In the genomic region with DNA sequence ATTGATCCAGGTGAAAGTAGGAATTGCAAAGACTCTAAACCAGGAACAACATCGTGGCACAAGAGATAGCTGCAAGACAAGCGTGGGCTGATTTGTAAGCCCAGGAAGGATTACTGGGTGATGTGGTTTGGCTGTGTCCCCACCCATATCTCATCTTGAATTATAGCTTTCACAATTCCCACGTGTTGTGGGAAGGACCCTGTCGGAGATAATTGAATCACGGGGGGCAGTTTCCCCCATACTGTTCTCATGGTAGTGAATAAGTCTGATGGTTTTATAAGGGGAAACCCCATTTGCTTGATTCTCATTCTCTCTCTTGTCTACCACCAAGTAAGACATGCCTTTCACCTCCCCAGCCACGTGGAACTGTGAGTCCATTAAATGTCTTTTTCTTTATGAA, we compare ENCODE assay signal across 33 cellular contexts. TPM values are rescaled to one million over a fixed set of nuclear protein-coding genes. Genes with fewer than 3 reads are reported as not detected.
DNase-seq lines count a peak whose midpoint lies in the region; ATAC-seq, FAIRE-seq and TF ChIP-seq lines count a peak whose summit lies in the region.
"Had no signal": no experiment of that assay in that cellular context is flagged by ENCODE, and none has a peak within 500 bp of the region (broad histone marks: within the 10 kb centered on the region; RNA-seq: fewer than 3 reads in every experiment).

No MANE protein-coding gene starts in this region.

- intact Hi-C loops in K562 (cut with micrococcal nuclease) = no loop called here

- TF ChIP-seq POLR2A in K562 (conservative IDR thresholded peaks at IDR 0.05) = no peak

- H3K79me2 ChIP-seq in K562 (ENCODE audit: control insufficient read depth, insufficient read depth, low read length) = no peaks in the 10 kb centered on the region

- no peaks in the 10 kb centered on the region for H3K27me3 ChIP-seq in K562 (ENCODE audit: control insufficient read depth in 2 of 2, insufficient read depth in 2 of 2, low read length in 2 of 2)
- H3K27me3 ChIP-seq: ascending aorta, cardiac muscle cell, colonic mucosa, thyroid gland had no signal

- DNase-seq in activated CD4-positive, alpha-beta T cell treated with anti-CD3 and anti-CD28 coated beads, Interleukin-2, amount 50 U/mL, for 48 hours = peak; percentile 13 to 33
- DNase-seq in activated CD4-positive, alpha-beta T cell treated with anti-CD3 and anti-CD28 coated beads, Interleukin-2, amount 50 U/mL, for 1 hour = no peak
- DNase-seq in OCI-M1 (lab: John Stamatoyannopoulos, UW) = peak; percentile 43
- peak in 1 of 4 experiments; percentile 26 for DNase-seq in K562 (ENCODE audit: extremely low read depth in 1 of 4, low spot score in 3 of 4)
- peak; percentile 8 for DNase-seq in stimulated activated CD8-positive, alpha-beta memory T cell treated with anti-CD3 and anti-CD28 coated beads, Interleukin-12 subunit alpha, Interleukin-12 subunit beta, amount 100 ng/mL, for 24 hours (ENCODE audit: extremely low read depth)
- DNase-seq in EL = no peak
- no peak for DNase-seq in RPMI8226
- DNase-seq: activated CD4-positive, alpha-beta T cell treated with anti-CD3 and anti-CD28 coated beads for 4 hours; activated CD8-positive, alpha-beta memory T cell treated with anti-CD3 and anti-CD28 coated beads, Interleukin-2, amount 50 U/mL, for 4 hours; CD8-positive, alpha-beta memory T cell; colonic mucosa; DMS 273 treated with DMSO at 0.1 percent for 48 hours; effector CD8-positive, alpha-beta T cell; GM23248; Kasumi-1; MV-4-11; naive B cell; NCI-H446 treated with DMSO at 0.1 percent for 48 hours; NCI-H82; nucleus accumbens; psoas muscle; stomach; thyroid gland had no signal

- TF ChIP-seq RAD21 in K562 (CRISPR knock-in tag; conservative IDR thresholded peaks at IDR 0.05 in 1 of 2, IDR thresholded peaks at IDR 0.05 in 1 of 2) = no peak

- ATAC-seq in K562 (peak; percentile 61), HG02840 (IDR thresholded peaks at IDR 0.05; ENCODE audit: low FRiP score, unreplicated experiment) (no peak)
- ATAC-seq: psoas muscle had no signal

- in situ Hi-C loops in K562 (cut with MboI) = no loop called here

- H3K9me1 ChIP-seq in K562 (ENCODE audit: control insufficient read depth, insufficient read depth, low read length) = no peaks in the 10 kb centered on the region

- CTCF ChIA-PET in K562 (lab: Yijun Ruan, JAX; ENCODE audit: low intra/inter-chr PET ratio) = no interaction called here

- no peak for TF ChIP-seq CTCF in K562 (IDR thresholded peaks at IDR 0.05 in 2 of 3, conservative IDR thresholded peaks at IDR 0.05 in 1 of 3; ENCODE audit: insufficient read depth in 2 of 3, low read depth in 1 of 3, low read length in 3 of 3)

- H3K36me3 ChIP-seq in K562 (ENCODE audit: control insufficient read depth, insufficient read depth, low read length) = peaks cover 5% of the 10 kb centered on the region; the same call in 1 of the 3 replicates
- H3K36me3 ChIP-seq: ascending aorta, cardiac muscle cell, colonic mucosa, stomach, thyroid gland had no signal

- peaks cover 0 to 8% of the 10 kb centered on the region in 2 experiments; a peak in 2 of 5 replicates for H3K4me1 ChIP-seq in K562 (replicated peaks in 1 of 2; ENCODE audit: control insufficient read depth in 2 of 2, insufficient read depth in 2 of 2, low read length in 2 of 2)
- H3K4me1 ChIP-seq: ascending aorta, colonic mucosa, psoas muscle, stomach, thyroid gland had no signal

- WGBS in K562 (ENCODE audit: insufficient coverage, low coverage, missing lambda C conversion rate) = 5% methylated on average over 6 of the region's 6 CpGs

- H3K9me3 ChIP-seq in K562 (replicated peaks; ENCODE audit: control insufficient read depth, insufficient read depth, low read depth, low read length) = no peaks in the 10 kb centered on the region
- H3K9me3 ChIP-seq: ascending aorta, colonic mucosa, psoas muscle, stomach, thyroid gland had no signal

- no TSS peak for BruUV-seq in K562 (replicated peaks; lab: Mats Ljungman, UMichigan)

- H3K4me3 ChIP-seq in K562 = no peak overlapping the region
- H3K4me3 ChIP-seq: ascending aorta, cardiac muscle cell, colonic mucosa, GM23248, psoas muscle, SK-N-MC, stomach, thyroid gland had no signal

- H4K20me1 ChIP-seq in K562 (replicated peaks; ENCODE audit: control insufficient read depth, insufficient read depth, low read length) = no peaks in the 10 kb centered on the region

- no peak for TF ChIP-seq EP300 in K562 (IDR thresholded peaks at IDR 0.05; ENCODE audit: low read length)

- no peak overlapping the region for H3K27ac ChIP-seq in K562 (ENCODE audit: extremely low read depth, low read depth, low read length)
- H3K27ac ChIP-seq: ascending aorta, cardiac muscle cell, colonic mucosa, epithelial cell of prostate, GM23248, psoas muscle, RWPE1, SK-N-MC, stomach, thyroid gland had no signal

- POLR2A ChIA-PET in K562 (lab: Yijun Ruan, JAX) = no interaction called here

- H3K9ac ChIP-seq in K562 (ENCODE audit: insufficient read depth in 1 of 2, low read depth in 2 of 2, low read length in 2 of 2) = no peak overlapping the region
- H3K9ac ChIP-seq: GM23248 had no signal

- 0 out of 2 replicates have a peak overlapping the region, but pooled peaks have one; percentile 14 for H3K4me2 ChIP-seq in K562 (ENCODE audit: insufficient read depth, low read length)

- no peak for FAIRE-seq in K562 (lab: Jason Lieb, UNC)
- FAIRE-seq: GM12892, keratinocyte, TTC549 had no signal

- peak overlapping the region; percentile 23; the same call in 1 of the 2 replicates for H2AFZ ChIP-seq in K562 (ENCODE audit: low read depth, low read length)
- H2AFZ ChIP-seq: GM23248 had no signal

TF ChIP-seq in K562, 482 proteins besides CTCF, POLR2A, EP300 and RAD21 (continues in another document):
- TF ChIP-seq FOXP1 (CRISPR knock-in tag; IDR thresholded peaks at IDR 0.05) (no peak), ARID1B (IDR thresholded peaks at IDR 0.05) (peak; percentile 29; the same call in 1 of the 2 replicates), GATA2 (CRISPR knock-in tag; IDR thresholded peaks at IDR 0.05) (no peak), RUNX1 (IDR thresholded peaks at IDR 0.05; ENCODE audit: low read depth) (no peak)
- TF ChIP-seq, protein P1, sequence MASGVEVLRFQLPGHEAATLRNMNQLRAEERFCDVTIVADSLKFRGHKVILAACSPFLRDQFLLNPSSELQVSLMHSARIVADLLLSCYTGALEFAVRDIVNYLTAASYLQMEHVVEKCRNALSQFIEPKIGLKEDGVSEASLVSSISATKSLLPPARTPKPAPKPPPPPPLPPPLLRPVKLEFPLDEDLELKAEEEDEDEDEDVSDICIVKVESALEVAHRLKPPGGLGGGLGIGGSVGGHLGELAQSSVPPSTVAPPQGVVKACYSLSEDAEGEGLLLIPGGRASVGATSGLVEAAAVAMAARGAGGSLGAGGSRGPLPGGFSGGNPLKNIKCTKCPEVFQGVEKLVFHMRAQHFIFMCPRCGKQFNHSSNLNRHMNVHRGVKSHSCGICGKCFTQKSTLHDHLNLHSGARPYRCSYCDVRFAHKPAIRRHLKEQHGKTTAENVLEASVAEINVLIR (CRISPR knock-in tag; IDR thresholded peaks at IDR 0.05) = no peak
- TF ChIP-seq, protein P2, sequence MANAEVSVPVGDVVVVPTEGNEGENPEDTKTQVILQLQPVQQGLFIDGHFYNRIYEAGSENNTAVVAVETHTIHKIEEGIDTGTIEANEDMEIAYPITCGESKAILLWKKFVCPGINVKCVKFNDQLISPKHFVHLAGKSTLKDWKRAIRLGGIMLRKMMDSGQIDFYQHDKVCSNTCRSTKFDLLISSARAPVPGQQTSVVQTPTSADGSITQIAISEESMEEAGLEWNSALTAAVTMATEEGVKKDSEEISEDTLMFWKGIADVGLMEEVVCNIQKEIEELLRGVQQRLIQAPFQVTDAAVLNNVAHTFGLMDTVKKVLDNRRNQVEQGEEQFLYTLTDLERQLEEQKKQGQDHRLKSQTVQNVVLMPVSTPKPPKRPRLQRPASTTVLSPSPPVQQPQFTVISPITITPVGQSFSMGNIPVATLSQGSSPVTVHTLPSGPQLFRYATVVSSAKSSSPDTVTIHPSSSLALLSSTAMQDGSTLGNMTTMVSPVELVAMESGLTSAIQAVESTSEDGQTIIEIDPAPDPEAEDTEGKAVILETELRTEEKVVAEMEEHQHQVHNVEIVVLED (CRISPR knock-in tag; IDR thresholded peaks at IDR 0.05) = no peak
- TF ChIP-seq, protein P3, sequence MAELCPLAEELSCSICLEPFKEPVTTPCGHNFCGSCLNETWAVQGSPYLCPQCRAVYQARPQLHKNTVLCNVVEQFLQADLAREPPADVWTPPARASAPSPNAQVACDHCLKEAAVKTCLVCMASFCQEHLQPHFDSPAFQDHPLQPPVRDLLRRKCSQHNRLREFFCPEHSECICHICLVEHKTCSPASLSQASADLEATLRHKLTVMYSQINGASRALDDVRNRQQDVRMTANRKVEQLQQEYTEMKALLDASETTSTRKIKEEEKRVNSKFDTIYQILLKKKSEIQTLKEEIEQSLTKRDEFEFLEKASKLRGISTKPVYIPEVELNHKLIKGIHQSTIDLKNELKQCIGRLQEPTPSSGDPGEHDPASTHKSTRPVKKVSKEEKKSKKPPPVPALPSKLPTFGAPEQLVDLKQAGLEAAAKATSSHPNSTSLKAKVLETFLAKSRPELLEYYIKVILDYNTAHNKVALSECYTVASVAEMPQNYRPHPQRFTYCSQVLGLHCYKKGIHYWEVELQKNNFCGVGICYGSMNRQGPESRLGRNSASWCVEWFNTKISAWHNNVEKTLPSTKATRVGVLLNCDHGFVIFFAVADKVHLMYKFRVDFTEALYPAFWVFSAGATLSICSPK (IDR thresholded peaks at IDR 0.05; ENCODE audit: borderline replicate concordance) = no peak

RNA-seq across cellular contexts. Expression of gene ST8SIA6, which starts 59.5 kb away (rescaled TPM):
- total RNA-seq in K562 (2011; cell fraction: chromatin; rRNA removed; ENCODE audit: low replicate concordance) = 2.7 and 7.6 TPM in 2 replicates
- total RNA-seq in K562 (2011; cell fraction: nucleolus; rRNA removed) = 2.2 and 3.4 TPM in 2 replicates
- total RNA-seq in K562 (2011; cell fraction: nucleoplasm; rRNA removed) = 5.1 and 5.6 TPM in 2 replicates
- total RNA-seq in K562 (2014; rRNA removed) = 3.9 and 5.1 TPM in 2 replicates
- total RNA-seq in K562 (2014; rRNA removed; fragmentation: Illumina TruSeq; extraction: Trizol) = 6.4 and 7.2 TPM in 2 replicates
- 4.8 and 6.7 TPM in 2 replicates for total RNA-seq in K562 (2015; rRNA removed; fragmentation: Illumina TruSeq; extraction: Trizol)
- 5.0 and 6.6 TPM in 2 replicates for total RNA-seq in K562 (2021)
- polyA plus RNA-seq in K562 (2011; rRNA removed) = 4.4 and 6.6 TPM in 2 replicates
- polyA plus RNA-seq in K562 (2011; cell fraction: cytosol; rRNA removed) = 1.5 and 1.7 TPM in 2 replicates
- polyA plus RNA-seq in K562 (2011; cell fraction: nucleus; rRNA removed) = 2.2 and 2.9 TPM in 2 replicates
- polyA plus RNA-seq in K562 (2012) = 2.9 and 5.6 TPM in 2 replicates
- polyA plus RNA-seq in K562 (2014; fragmentation: Illumina TruSeq; extraction: Trizol) = 4.1 and 5.2 TPM in 2 replicates
- polyA plus RNA-seq in K562 (2014; fragmentation: Nextera tagmentation; extraction: Ambion mirVana) = 1 to 10 TPM in 1 of 2 experiments, under 1 TPM in 1; 0.69 to 1.2 TPM
- polyA plus RNA-seq in K562 (2014; rRNA removed) = 3.2 and 3.3 TPM in 2 replicates
- polyA minus RNA-seq in K562 (2011; rRNA and poly(A)+ RNA removed) = 7.8 and 11.2 TPM in 2 replicates
- 2.1 and 7.0 TPM in 2 replicates for polyA minus RNA-seq in K562 (2011; cell fraction: cytosol; rRNA and poly(A)+ RNA removed)
- 1.8 and 2.7 TPM in 2 replicates for polyA minus RNA-seq in K562 (2011; cell fraction: nucleus; rRNA and poly(A)+ RNA removed)
- total RNA-seq: A673; ascending aorta; cardiac muscle cell; CD8-positive, alpha-beta memory T cell; GM23248 had no signal
- polyA plus RNA-seq: GM23248, keratinocyte had no signal

Comparison
In these comparisons a context has a peak if more than half of its experiments do, and no peak if none do; other contexts are left out.
1. DNase-seq: peak in activated CD4-positive, alpha-beta T cell treated with anti-CD3 and anti-CD28 coated beads, Interleukin-2, amount 50 U/mL, for 48 hours (2 of 2), OCI-M1 (single experiment) and stimulated activated CD8-positive, alpha-beta memory T cell treated with anti-CD3 and anti-CD28 coated beads, Interleukin-12 subunit alpha, Interleukin-12 subunit beta, amount 100 ng/mL, for 24 hours (single experiment); none in activated CD4-positive, alpha-beta T cell treated with anti-CD3 and anti-CD28 coated beads, Interleukin-2, amount 50 U/mL, for 1 hour (single experiment), EL (single experiment) and RPMI8226 (single experiment).